ENCODE assay signal across 9 cellular contexts in genomic region chr16:87416826-87417471, GRCh38. TPM values are rescaled to one million over a fixed set of nuclear protein-coding genes. Genes with fewer than 3 reads are reported as not detected.
DNase-seq lines count a peak whose midpoint lies in the region; ATAC-seq, FAIRE-seq and TF ChIP-seq lines count a peak whose summit lies in the region.
"Had no signal": no experiment of that assay in that cellular context is flagged by ENCODE, and none has a peak within 500 bp of the region (broad histone marks: within the 10 kb centered on the region; RNA-seq: fewer than 3 reads in every experiment).

No MANE protein-coding gene starts in this region.

- CTCF ChIA-PET in Caco-2 (lab: Charles Lee): interaction anchor here (0.5 to 1.8 kb wide), 9 partner anchors 22 to 247 kb away, joined by 3 to 16 read pairs (median 4); no protein-coding TSS in a partner anchor

- no peak for FAIRE-seq in kidney (lab: Jason Lieb, UNC)

- in situ Hi-C loops in transverse colon (cut with MboI; ENCODE audit: low pct_ligation_motif_present in 1 of 4, low pct_unique_long_range_greater_than_20kb in 1 of 4, low sequenced_read_pairs in 3 of 4): loop anchor here in 2 of 4 donors (10.0 to 25.0 kb wide), 3 partner anchors 218 to 345 kb away; partner anchors contain the start of gene KLHDC4 (in 1 of the 2)

- H3K27ac Mint-ChIP-seq in Caco-2 (ENCODE audit: unreplicated experiment): no peak overlapping the region
- H3K27ac Mint-ChIP-seq: IgD-negative memory B cell had no signal

- BruUV-seq in Caco-2 (replicated peaks; lab: Mats Ljungman, UMichigan): no TSS peak

- no peak overlapping the region for H3K4me2 ChIP-seq in Karpas-422 (ENCODE audit: low read depth, low read length, poor library complexity, severe bottlenecking)

- TF ChIP-seq POLR2A in transverse colon (IDR thresholded peaks at IDR 0.05): no peak

- intact Hi-C loops in Caco-2 (cut with micrococcal nuclease; ENCODE audit: unreplicated experiment): loop anchor here (5.0 to 10.0 kb wide), 2 partner anchors 158 to 220 kb away; no protein-coding TSS in a partner anchor
- intact Hi-C loops in kidney (cut with DNase I): no loop called here
- intact Hi-C loops in transverse colon (cut with DNase I; ENCODE audit: low total_unique reads): loop anchor here (10.0 kb wide), 2 partner anchors 78 to 128 kb away; partner anchors contain the start of gene ZCCHC14

- no peak overlapping the region for H3K4me3 ChIP-seq in Caco-2 (ENCODE audit: low read depth, low read length)
- H3K4me3 ChIP-seq in Karpas-422 (ENCODE audit: low read length): no peak overlapping the region
- no peak overlapping the region for H3K4me3 ChIP-seq in kidney (ENCODE audit: low read length in 2 of 2)
- H3K4me3 ChIP-seq in transverse colon: no peak overlapping the region

- H3K9me3 Mint-ChIP-seq in Caco-2 (ENCODE audit: unreplicated experiment): no peaks in the 10 kb centered on the region
- H3K9me3 Mint-ChIP-seq: IgD-negative memory B cell had no signal

- H3K9ac ChIP-seq in Karpas-422 (ENCODE audit: low read length): no peak overlapping the region
- no peak overlapping the region for H3K9ac ChIP-seq in kidney (ENCODE audit: low read length in 2 of 2)

- H3K27me3 Mint-ChIP-seq in Caco-2 (ENCODE audit: insufficient read depth, unreplicated experiment): no peaks in the 10 kb centered on the region

- no peaks in the 10 kb centered on the region for H4K20me1 ChIP-seq in Karpas-422 (ENCODE audit: insufficient read depth, low read depth, low read length)

- no peak overlapping the region for H2AFZ ChIP-seq in Karpas-422 (ENCODE audit: low read length)

- POLR2A ChIA-PET in Caco-2 (lab: Charles Lee): no interaction called here

- H3K4me1 Mint-ChIP-seq in Caco-2 (ENCODE audit: low read depth, unreplicated experiment): peaks cover 12% of the 10 kb centered on the region

- H3K36me3 Mint-ChIP-seq in Caco-2 (ENCODE audit: insufficient read depth, unreplicated experiment): peaks cover 71% of the 10 kb centered on the region

- H3K27ac ChIP-seq in Karpas-422 (ENCODE audit: low read length) (no peak overlapping the region), kidney (ENCODE audit: low read depth in 2 of 2, low read length in 2 of 2) (no peak overlapping the region), transverse colon (no peak overlapping the region)

- H3K9me2 ChIP-seq in Karpas-422 (replicated peaks; ENCODE audit: insufficient read depth, low read length): no peaks in the 10 kb centered on the region

- peaks cover 16% of the 10 kb centered on the region for H3K4me1 ChIP-seq in Caco-2
- no peaks in the 10 kb centered on the region for H3K4me1 ChIP-seq in Karpas-422 (ENCODE audit: low read length)
- H3K4me1 ChIP-seq in kidney (ENCODE audit: control insufficient read depth in 1 of 2, insufficient read depth in 1 of 2, low read depth in 1 of 2, low read length in 2 of 2): no peaks in the 10 kb centered on the region
- peaks cover 0 to 10% (median 0%) of the 10 kb centered on the region in 4 donors for H3K4me1 ChIP-seq in transverse colon

- H3K36me3 ChIP-seq in Caco-2 (ENCODE audit: control insufficient read depth, insufficient read depth, low read length) (peaks cover 6% of the 10 kb centered on the region), Karpas-422 (ENCODE audit: insufficient read depth, low read length) (no peaks in the 10 kb centered on the region), kidney (ENCODE audit: control insufficient read depth in 1 of 2, insufficient read depth in 2 of 2, low read length in 2 of 2) (peaks cover 25 to 62% of the 10 kb centered on the region in 2 donors), transverse colon (peaks cover 0 to 37% (median 12%) of the 10 kb centered on the region in 4 donors)

- DNase-seq in Caco-2 (no peak), Karpas-422 (peak; percentile 67), amniotic stem cell (lab: John Stamatoyannopoulos, UW) (peak; percentile 64), kidney (no peak), transverse colon (peak; percentile 42), NCI-H187 treated with DMSO at 0.1 percent for 48 hours (lab: John Stamatoyannopoulos, UW) (no peak)

- TF ChIP-seq CTCF in Caco-2 (IDR thresholded peaks at IDR 0.05; ENCODE audit: insufficient read depth in 1 of 2, low read depth in 1 of 2, low read length in 1 of 2, severe bottlenecking in 1 of 2, unreplicated experiment in 1 of 2): peak; percentile 46 to 63
- peak; percentile 34 for TF ChIP-seq CTCF in kidney (IDR thresholded peaks at IDR 0.05; ENCODE audit: borderline replicate concordance, extremely low read depth, insufficient read depth)
- peak; percentile 61 to 72 (median 66) for TF ChIP-seq CTCF in transverse colon (IDR thresholded peaks at IDR 0.05)

- H3K79me2 ChIP-seq in Karpas-422 (ENCODE audit: low read length): no peaks in the 10 kb centered on the region

- H3K4me3 Mint-ChIP-seq in Caco-2 (ENCODE audit: unreplicated experiment): no peak overlapping the region
- H3K4me3 Mint-ChIP-seq: IgD-negative memory B cell had no signal

- no peak for TF ChIP-seq EP300 in transverse colon (IDR thresholded peaks at IDR 0.05; ENCODE audit: low read depth)

- WGBS in transverse colon (ENCODE audit: low coverage in 1 of 2), 2 donors: 45 to 85% methylated on average over 2 to 21 of the region's 21 CpGs

- no peaks in the 10 kb centered on the region for H3K9me3 ChIP-seq in Caco-2
- H3K9me3 ChIP-seq in Karpas-422 (ENCODE audit: low read length): no peaks in the 10 kb centered on the region
- no peaks in the 10 kb centered on the region for H3K9me3 ChIP-seq in kidney (ENCODE audit: control insufficient read depth in 1 of 2, low read length in 2 of 2)
- H3K9me3 ChIP-seq in transverse colon: no peaks in the 10 kb centered on the region

- H3K27me3 ChIP-seq in Caco-2 (replicated peaks; ENCODE audit: control insufficient read depth, insufficient read depth, low read length) (no peaks in the 10 kb centered on the region), Karpas-422 (ENCODE audit: low read length) (no peaks in the 10 kb centered on the region), transverse colon (no peaks in the 10 kb centered on the region)

- no peak for ATAC-seq in HG03097 (IDR thresholded peaks at IDR 0.05; ENCODE audit: low FRiP score, unreplicated experiment)
- no peak for ATAC-seq in HG02840 (IDR thresholded peaks at IDR 0.05; ENCODE audit: low FRiP score, unreplicated experiment)

RNA-seq across cellular contexts. Expression of gene MAP1LC3B, which starts 24.8 kb away (rescaled TPM):
- total RNA-seq in Caco-2 (2022) (64.7 and 72.3 TPM in 2 replicates), kidney (57.1 TPM), transverse colon (10 to 100 TPM; 15.7 to 69.5 (median 39.9) TPM)
- total RNA-seq in Karpas-422 (2014; rRNA removed; shearing (Covaris generic); ENCODE audit: low replicate concordance): 30.2 and 56.0 TPM in 2 replicates
- 70.3 TPM for polyA plus RNA-seq in kidney (ENCODE audit: insufficient read depth, low read depth, low replicate concordance)

RNA-seq across cellular contexts. Expression of gene FBXO31, which starts 33.4 kb away (rescaled TPM):
- total RNA-seq in Caco-2 (2022) (50.9 and 55.6 TPM in 2 replicates), kidney (34.9 TPM), transverse colon (100 to 1,000 TPM in 3 of 4 donors, 10 to 100 TPM in 1; 83.6 to 403 (median 224) TPM)
- total RNA-seq in Karpas-422 (2014; rRNA removed; shearing (Covaris generic); ENCODE audit: low replicate concordance): 17.1 and 34.3 TPM in 2 replicates
- 12.5 TPM for polyA plus RNA-seq in kidney (ENCODE audit: insufficient read depth, low read depth, low replicate concordance)

Comparison
In these comparisons a context has a peak if more than half of its experiments do, and no peak if none do; other contexts are left out.
1. DNase-seq: peak in Karpas-422 (single experiment), amniotic stem cell (single experiment) and transverse colon (single experiment); none in Caco-2 (0 of 2), kidney (single experiment) and NCI-H187 treated with DMSO at 0.1 percent for 48 hours (single experiment).
2. Peak in every context shown above with its lines, with median percentiles within 50 percentile points of each other: CTCF ChIP-seq.